In the genomic region with DNA sequence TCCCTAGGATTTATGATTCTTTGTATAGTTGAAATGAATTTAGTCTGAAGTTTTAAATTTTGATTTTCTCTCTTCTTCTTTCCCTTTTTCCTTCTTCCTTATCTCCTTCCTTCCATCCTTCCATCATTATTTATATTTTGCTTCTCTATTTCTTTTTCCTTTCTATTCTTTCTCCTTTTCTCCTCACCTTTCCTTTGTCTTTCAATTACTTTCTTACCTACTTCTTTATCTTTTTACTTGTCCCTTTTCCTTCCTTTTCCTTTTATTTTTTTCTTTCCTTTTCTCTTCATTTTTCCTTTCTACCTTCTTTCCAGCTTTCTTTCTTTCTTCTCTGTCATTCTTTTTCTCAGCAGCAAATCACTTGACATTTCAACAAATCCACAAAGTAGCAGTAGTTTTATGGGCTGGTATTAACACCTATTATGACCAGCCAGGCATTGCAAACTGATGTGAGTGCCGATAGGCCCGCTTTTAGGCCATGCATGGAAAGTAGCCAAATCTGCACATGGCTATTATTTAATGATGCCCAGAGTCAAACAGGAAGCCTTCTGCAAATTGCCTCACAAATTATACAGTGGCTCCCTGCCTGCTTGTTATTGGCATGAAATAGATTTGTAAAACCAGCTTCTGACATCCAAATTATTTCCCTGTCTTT, we compare ENCODE assay signal across 11 cellular contexts.
A peak's percentile ranks its signal among the peaks of the same experiment; 100 is the strongest.
DNase-seq lines count a peak whose midpoint lies in the region; ATAC-seq and FAIRE-seq lines count a peak whose summit lies in the region.
"Had no signal": no experiment of that assay in that cellular context is flagged by ENCODE, and none has a peak within 500 bp of the region (broad histone marks: within the 10 kb centered on the region; RNA-seq: fewer than 3 reads in every experiment).

No MANE protein-coding gene starts in this region.

- ATAC-seq in HG03469 (IDR thresholded peaks at IDR 0.05; ENCODE audit: unreplicated experiment): no peak
- ATAC-seq in HG02571 (IDR thresholded peaks at IDR 0.05; ENCODE audit: unreplicated experiment): no peak
- ATAC-seq: stimulated activated memory B cell treated with anti-CD40 and anti-IgM and Interleukin-4, amounts not matched to agents 10 μg/mL and 1 μg/mL and 100 μg/mL, for 72 hours had no signal

- no peak for FAIRE-seq in urothelium cell line (lab: Jason Lieb, UNC)

- DNase-seq in DMS79 (lab: John Stamatoyannopoulos, UW): peak; percentile 49
- DNase-seq in NCI-H1092 (lab: John Stamatoyannopoulos, UW): peak; percentile 81
- peak; percentile 73 for DNase-seq in NCI-H774 (lab: John Stamatoyannopoulos, UW)
- peak; percentile 9 for DNase-seq in fibroblast of gingiva (ENCODE audit: low read depth)
- no peak for DNase-seq in islet precursor cell
- no peak for DNase-seq in urothelium cell line (ENCODE audit: low spot score)
- DNase-seq: naive B cell, tibial artery had no signal

Comparison
In these comparisons a context has a peak if more than half of its experiments do, and no peak if none do; other contexts are left out.
1. DNase-seq: peak in DMS79 (single experiment), NCI-H1092 (single experiment), NCI-H774 (single experiment) and fibroblast of gingiva (single experiment); none in islet precursor cell (single experiment) and urothelium cell line (single experiment).